In the genomic region with DNA sequence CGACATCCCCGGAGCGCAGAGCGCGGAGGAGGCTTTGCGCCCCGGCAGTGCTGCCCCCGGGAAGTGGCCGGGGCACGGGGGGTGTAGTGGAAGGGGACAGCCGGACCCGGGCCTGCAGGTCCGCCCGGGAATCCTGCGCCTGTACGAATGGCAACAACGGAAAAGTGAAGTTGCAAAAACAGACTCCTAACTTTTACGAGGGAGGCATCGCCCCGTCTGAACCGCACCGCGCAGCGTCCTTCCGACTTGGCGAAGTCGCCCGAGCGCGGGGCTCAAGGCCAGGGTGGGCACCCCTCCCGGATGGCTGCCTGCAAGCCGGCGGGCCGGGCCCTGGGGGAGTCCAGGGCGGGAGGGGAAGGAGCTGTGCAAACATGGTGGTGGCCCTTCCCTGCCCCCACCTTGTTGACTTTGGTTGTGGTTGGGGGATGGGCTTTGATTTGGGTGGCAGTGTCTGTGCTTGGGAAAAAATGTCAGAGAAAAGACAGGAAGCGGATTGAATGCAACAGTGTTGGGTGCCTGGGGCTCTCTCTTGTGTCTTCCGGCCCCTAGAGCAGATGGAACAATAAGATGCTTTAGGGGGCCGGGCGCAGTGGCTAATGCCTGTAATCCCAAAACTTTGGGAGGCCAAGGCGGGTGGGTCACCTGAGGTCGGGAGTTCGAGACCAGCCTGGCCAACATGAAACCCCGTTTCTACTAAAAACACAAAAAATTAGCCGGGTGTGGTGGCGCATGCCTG, we compare ENCODE assay signal across 1 cellular context.
TF ChIP-seq lines count a peak whose summit lies in the region.

No MANE protein-coding gene starts in this region.

TF ChIP-seq in K562, 482 proteins besides CTCF, POLR2A, EP300 and RAD21 (continued from another document and continues in another):
- TF ChIP-seq TFE3 (CRISPR knock-in tag; IDR thresholded peaks at IDR 0.05): no peak
- TF ChIP-seq, protein P1, sequence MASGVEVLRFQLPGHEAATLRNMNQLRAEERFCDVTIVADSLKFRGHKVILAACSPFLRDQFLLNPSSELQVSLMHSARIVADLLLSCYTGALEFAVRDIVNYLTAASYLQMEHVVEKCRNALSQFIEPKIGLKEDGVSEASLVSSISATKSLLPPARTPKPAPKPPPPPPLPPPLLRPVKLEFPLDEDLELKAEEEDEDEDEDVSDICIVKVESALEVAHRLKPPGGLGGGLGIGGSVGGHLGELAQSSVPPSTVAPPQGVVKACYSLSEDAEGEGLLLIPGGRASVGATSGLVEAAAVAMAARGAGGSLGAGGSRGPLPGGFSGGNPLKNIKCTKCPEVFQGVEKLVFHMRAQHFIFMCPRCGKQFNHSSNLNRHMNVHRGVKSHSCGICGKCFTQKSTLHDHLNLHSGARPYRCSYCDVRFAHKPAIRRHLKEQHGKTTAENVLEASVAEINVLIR (CRISPR knock-in tag; IDR thresholded peaks at IDR 0.05): no peak
- TF ChIP-seq GABPA (tag; conservative IDR thresholded peaks at IDR 0.05; ENCODE audit: low read depth): peak; percentile 51
- TF ChIP-seq ZNF3 (CRISPR knock-in tag; IDR thresholded peaks at IDR 0.05): no peak
- TF ChIP-seq, protein P2, sequence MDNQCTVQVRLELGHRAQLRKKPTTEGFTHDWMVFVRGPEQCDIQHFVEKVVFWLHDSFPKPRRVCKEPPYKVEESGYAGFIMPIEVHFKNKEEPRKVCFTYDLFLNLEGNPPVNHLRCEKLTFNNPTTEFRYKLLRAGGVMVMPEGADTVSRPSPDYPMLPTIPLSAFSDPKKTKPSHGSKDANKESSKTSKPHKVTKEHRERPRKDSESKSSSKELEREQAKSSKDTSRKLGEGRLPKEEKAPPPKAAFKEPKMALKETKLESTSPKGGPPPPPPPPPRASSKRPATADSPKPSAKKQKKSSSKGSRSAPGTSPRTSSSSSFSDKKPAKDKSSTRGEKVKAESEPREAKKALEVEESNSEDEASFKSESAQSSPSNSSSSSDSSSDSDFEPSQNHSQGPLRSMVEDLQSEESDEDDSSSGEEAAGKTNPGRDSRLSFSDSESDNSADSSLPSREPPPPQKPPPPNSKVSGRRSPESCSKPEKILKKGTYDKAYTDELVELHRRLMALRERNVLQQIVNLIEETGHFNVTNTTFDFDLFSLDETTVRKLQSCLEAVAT (IDR thresholded peaks at IDR 0.05): no peak; a peak in 1 of 4 replicates
- TF ChIP-seq SOX6 (IDR thresholded peaks at IDR 0.05): no peak
- TF ChIP-seq, protein P3, sequence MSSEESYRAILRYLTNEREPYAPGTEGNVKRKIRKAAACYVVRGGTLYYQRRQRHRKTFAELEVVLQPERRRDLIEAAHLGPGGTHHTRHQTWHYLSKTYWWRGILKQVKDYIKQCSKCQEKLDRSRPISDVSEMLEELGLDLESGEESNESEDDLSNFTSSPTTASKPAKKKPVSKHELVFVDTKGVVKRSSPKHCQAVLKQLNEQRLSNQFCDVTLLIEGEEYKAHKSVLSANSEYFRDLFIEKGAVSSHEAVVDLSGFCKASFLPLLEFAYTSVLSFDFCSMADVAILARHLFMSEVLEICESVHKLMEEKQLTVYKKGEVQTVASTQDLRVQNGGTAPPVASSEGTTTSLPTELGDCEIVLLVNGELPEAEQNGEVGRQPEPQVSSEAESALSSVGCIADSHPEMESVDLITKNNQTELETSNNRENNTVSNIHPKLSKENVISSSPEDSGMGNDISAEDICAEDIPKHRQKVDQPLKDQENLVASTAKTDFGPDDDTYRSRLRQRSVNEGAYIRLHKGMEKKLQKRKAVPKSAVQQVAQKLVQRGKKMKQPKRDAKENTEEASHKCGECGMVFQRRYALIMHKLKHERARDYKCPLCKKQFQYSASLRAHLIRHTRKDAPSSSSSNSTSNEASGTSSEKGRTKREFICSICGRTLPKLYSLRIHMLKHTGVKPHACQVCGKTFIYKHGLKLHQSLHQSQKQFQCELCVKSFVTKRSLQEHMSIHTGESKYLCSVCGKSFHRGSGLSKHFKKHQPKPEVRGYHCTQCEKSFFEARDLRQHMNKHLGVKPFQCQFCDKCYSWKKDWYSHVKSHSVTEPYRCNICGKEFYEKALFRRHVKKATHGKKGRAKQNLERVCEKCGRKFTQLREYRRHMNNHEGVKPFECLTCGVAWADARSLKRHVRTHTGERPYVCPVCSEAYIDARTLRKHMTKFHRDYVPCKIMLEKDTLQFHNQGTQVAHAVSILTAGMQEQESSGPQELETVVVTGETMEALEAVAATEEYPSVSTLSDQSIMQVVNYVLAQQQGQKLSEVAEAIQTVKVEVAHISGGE (CRISPR knock-in tag; IDR thresholded peaks at IDR 0.05): no peak
- peak in 1 of 2 experiments; percentile 45; a peak in 1 of 4 replicates for TF ChIP-seq MAZ (CRISPR knock-in tag; conservative IDR thresholded peaks at IDR 0.05 in 1 of 2, IDR thresholded peaks at IDR 0.05 in 1 of 2)
- TF ChIP-seq, protein P4, sequence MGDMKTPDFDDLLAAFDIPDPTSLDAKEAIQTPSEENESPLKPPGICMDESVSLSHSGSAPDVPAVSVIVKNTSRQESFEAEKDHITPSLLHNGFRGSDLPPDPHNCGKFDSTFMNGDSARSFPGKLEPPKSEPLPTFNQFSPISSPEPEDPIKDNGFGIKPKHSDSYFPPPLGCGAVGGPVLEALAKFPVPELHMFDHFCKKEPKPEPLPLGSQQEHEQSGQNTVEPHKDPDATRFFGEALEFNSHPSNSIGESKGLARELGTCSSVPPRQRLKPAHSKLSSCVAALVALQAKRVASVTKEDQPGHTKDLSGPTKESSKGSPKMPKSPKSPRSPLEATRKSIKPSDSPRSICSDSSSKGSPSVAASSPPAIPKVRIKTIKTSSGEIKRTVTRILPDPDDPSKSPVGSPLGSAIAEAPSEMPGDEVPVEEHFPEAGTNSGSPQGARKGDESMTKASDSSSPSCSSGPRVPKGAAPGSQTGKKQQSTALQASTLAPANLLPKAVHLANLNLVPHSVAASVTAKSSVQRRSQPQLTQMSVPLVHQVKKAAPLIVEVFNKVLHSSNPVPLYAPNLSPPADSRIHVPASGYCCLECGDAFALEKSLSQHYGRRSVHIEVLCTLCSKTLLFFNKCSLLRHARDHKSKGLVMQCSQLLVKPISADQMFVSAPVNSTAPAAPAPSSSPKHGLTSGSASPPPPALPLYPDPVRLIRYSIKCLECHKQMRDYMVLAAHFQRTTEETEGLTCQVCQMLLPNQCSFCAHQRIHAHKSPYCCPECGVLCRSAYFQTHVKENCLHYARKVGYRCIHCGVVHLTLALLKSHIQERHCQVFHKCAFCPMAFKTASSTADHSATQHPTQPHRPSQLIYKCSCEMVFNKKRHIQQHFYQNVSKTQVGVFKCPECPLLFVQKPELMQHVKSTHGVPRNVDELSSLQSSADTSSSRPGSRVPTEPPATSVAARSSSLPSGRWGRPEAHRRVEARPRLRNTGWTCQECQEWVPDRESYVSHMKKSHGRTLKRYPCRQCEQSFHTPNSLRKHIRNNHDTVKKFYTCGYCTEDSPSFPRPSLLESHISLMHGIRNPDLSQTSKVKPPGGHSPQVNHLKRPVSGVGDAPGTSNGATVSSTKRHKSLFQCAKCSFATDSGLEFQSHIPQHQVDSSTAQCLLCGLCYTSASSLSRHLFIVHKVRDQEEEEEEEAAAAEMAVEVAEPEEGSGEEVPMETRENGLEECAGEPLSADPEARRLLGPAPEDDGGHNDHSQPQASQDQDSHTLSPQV (IDR thresholded peaks at IDR 0.05): no peak
- TF ChIP-seq ADNP (tag; IDR thresholded peaks at IDR 0.05): peak; percentile 75; the same call in 1 of the 2 replicates
- no peak for TF ChIP-seq CEBPZ (IDR thresholded peaks at IDR 0.05; ENCODE audit: borderline replicate concordance, low read depth, low read length)
- TF ChIP-seq ZBTB34 (CRISPR knock-in tag; IDR thresholded peaks at IDR 0.05): no peak
- TF ChIP-seq WHSC1 (IDR thresholded peaks at IDR 0.05; ENCODE audit: low read length): no peak
- TF ChIP-seq RBM22 (IDR thresholded peaks at IDR 0.05; ENCODE audit: low read depth, low read length, poor library complexity, severe bottlenecking): no peak
- TF ChIP-seq, protein P5, sequence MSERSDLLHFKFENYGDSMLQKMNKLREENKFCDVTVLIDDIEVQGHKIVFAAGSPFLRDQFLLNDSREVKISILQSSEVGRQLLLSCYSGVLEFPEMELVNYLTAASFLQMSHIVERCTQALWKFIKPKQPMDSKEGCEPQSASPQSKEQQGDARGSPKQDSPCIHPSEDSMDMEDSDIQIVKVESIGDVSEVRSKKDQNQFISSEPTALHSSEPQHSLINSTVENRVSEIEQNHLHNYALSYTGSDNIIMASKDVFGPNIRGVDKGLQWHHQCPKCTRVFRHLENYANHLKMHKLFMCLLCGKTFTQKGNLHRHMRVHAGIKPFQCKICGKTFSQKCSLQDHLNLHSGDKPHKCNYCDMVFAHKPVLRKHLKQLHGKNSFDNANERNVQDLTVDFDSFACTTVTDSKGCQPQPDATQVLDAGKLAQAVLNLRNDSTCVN (CRISPR knock-in tag; IDR thresholded peaks at IDR 0.05): no peak
- no peak for TF ChIP-seq ZNF133 (CRISPR knock-in tag; IDR thresholded peaks at IDR 0.05)
- TF ChIP-seq ELF1 (tag; IDR thresholded peaks at IDR 0.05): 0 out of 2 replicates have a peak, but pooled peaks have one; percentile 36
- TF ChIP-seq, protein P6, sequence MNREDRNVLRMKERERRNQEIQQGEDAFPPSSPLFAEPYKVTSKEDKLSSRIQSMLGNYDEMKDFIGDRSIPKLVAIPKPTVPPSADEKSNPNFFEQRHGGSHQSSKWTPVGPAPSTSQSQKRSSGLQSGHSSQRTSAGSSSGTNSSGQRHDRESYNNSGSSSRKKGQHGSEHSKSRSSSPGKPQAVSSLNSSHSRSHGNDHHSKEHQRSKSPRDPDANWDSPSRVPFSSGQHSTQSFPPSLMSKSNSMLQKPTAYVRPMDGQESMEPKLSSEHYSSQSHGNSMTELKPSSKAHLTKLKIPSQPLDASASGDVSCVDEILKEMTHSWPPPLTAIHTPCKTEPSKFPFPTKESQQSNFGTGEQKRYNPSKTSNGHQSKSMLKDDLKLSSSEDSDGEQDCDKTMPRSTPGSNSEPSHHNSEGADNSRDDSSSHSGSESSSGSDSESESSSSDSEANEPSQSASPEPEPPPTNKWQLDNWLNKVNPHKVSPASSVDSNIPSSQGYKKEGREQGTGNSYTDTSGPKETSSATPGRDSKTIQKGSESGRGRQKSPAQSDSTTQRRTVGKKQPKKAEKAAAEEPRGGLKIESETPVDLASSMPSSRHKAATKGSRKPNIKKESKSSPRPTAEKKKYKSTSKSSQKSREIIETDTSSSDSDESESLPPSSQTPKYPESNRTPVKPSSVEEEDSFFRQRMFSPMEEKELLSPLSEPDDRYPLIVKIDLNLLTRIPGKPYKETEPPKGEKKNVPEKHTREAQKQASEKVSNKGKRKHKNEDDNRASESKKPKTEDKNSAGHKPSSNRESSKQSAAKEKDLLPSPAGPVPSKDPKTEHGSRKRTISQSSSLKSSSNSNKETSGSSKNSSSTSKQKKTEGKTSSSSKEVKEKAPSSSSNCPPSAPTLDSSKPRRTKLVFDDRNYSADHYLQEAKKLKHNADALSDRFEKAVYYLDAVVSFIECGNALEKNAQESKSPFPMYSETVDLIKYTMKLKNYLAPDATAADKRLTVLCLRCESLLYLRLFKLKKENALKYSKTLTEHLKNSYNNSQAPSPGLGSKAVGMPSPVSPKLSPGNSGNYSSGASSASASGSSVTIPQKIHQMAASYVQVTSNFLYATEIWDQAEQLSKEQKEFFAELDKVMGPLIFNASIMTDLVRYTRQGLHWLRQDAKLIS (CRISPR knock-in tag; IDR thresholded peaks at IDR 0.05): no peak
- TF ChIP-seq NFYB (IDR thresholded peaks at IDR 0.05; ENCODE audit: extremely low read depth, insufficient read length): no peak
- 0 out of 2 replicates have a peak, but pooled peaks have one; percentile 68 for TF ChIP-seq NFRKB (IDR thresholded peaks at IDR 0.05; ENCODE audit: low read depth)
- TF ChIP-seq RBM34 (IDR thresholded peaks at IDR 0.05; ENCODE audit: borderline replicate concordance, insufficient read depth, low read length): no peak
- TF ChIP-seq, protein P7, sequence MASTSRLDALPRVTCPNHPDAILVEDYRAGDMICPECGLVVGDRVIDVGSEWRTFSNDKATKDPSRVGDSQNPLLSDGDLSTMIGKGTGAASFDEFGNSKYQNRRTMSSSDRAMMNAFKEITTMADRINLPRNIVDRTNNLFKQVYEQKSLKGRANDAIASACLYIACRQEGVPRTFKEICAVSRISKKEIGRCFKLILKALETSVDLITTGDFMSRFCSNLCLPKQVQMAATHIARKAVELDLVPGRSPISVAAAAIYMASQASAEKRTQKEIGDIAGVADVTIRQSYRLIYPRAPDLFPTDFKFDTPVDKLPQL (IDR thresholded peaks at IDR 0.05; ENCODE audit: extremely low read depth, insufficient read length): no peak
- TF ChIP-seq BRD9 (IDR thresholded peaks at IDR 0.05; ENCODE audit: low read depth, partially characterized antibody): no peak
